1 cellular context compared by ENCODE assay signal in the genomic region with DNA sequence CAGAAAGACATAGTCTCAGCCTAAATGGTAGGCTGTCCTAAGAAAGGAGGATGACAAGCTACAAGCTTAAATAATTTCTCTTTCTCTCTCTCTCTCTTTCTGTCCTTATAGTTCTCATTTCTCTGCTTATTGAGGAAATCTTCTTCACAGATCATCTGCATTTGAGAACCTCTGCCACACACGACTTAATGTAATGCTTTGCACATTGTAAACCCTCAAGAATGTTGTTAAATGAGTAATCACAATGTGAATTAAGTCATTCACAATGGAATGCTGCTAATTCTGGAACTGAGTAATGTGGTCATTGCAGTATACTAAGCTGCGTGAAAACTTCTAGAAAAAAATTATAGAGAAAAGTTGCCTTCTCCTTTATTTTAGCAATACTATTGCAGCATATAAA.
TF ChIP-seq lines count a peak whose summit lies in the region.

No MANE protein-coding gene starts in this region.

TF ChIP-seq in GM12878, 131 proteins besides CTCF, POLR2A, EP300 and RAD21:
- no peak for TF ChIP-seq HDAC6 (IDR thresholded peaks at IDR 0.05; ENCODE audit: unreplicated experiment)
- TF ChIP-seq SMC3 (IDR thresholded peaks at IDR 0.05; ENCODE audit: borderline replicate concordance, low read length) = no peak
- no peak for TF ChIP-seq MTA2 (IDR thresholded peaks at IDR 0.05; ENCODE audit: low read depth)
- TF ChIP-seq, protein P1, sequence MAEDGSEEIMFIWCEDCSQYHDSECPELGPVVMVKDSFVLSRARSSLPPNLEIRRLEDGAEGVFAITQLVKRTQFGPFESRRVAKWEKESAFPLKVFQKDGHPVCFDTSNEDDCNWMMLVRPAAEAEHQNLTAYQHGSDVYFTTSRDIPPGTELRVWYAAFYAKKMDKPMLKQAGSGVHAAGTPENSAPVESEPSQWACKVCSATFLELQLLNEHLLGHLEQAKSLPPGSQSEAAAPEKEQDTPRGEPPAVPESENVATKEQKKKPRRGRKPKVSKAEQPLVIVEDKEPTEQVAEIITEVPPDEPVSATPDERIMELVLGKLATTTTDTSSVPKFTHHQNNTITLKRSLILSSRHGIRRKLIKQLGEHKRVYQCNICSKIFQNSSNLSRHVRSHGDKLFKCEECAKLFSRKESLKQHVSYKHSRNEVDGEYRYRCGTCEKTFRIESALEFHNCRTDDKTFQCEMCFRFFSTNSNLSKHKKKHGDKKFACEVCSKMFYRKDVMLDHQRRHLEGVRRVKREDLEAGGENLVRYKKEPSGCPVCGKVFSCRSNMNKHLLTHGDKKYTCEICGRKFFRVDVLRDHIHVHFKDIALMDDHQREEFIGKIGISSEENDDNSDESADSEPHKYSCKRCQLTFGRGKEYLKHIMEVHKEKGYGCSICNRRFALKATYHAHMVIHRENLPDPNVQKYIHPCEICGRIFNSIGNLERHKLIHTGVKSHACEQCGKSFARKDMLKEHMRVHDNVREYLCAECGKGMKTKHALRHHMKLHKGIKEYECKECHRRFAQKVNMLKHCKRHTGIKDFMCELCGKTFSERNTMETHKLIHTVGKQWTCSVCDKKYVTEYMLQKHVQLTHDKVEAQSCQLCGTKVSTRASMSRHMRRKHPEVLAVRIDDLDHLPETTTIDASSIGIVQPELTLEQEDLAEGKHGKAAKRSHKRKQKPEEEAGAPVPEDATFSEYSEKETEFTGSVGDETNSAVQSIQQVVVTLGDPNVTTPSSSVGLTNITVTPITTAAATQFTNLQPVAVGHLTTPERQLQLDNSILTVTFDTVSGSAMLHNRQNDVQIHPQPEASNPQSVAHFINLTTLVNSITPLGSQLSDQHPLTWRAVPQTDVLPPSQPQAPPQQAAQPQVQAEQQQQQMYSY (CRISPR knock-in tag; IDR thresholded peaks at IDR 0.05) = no peak
- no peak for TF ChIP-seq KLF5 (IDR thresholded peaks at IDR 0.05; ENCODE audit: partially characterized antibody)
- TF ChIP-seq BRCA1 (IDR thresholded peaks at IDR 0.05; ENCODE audit: low read depth, low read length) = no peak
- TF ChIP-seq, protein P2, sequence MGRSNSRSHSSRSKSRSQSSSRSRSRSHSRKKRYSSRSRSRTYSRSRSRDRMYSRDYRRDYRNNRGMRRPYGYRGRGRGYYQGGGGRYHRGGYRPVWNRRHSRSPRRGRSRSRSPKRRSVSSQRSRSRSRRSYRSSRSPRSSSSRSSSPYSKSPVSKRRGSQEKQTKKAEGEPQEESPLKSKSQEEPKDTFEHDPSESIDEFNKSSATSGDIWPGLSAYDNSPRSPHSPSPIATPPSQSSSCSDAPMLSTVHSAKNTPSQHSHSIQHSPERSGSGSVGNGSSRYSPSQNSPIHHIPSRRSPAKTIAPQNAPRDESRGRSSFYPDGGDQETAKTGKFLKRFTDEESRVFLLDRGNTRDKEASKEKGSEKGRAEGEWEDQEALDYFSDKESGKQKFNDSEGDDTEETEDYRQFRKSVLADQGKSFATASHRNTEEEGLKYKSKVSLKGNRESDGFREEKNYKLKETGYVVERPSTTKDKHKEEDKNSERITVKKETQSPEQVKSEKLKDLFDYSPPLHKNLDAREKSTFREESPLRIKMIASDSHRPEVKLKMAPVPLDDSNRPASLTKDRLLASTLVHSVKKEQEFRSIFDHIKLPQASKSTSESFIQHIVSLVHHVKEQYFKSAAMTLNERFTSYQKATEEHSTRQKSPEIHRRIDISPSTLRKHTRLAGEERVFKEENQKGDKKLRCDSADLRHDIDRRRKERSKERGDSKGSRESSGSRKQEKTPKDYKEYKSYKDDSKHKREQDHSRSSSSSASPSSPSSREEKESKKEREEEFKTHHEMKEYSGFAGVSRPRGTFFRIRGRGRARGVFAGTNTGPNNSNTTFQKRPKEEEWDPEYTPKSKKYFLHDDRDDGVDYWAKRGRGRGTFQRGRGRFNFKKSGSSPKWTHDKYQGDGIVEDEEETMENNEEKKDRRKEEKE (IDR thresholded peaks at IDR 0.05) = no peak
- TF ChIP-seq POLR2AphosphoS2 (IDR thresholded peaks at IDR 0.05; ENCODE audit: low read depth, low read length) = no peak
- no peak for TF ChIP-seq PAX5 (IDR thresholded peaks at IDR 0.05; ENCODE audit: borderline replicate concordance, low read depth, low read length)
- no peak for TF ChIP-seq SREBF2 (IDR thresholded peaks at IDR 0.05; ENCODE audit: low read length)
- no peak for TF ChIP-seq EED (IDR thresholded peaks at IDR 0.05; ENCODE audit: low read depth)
TF ChIP-seq in GM12878: peak in this region for 0.
